1 cellular context compared by ENCODE assay signal in genomic region chr1:32886012-32886827, GRCh38.
TF ChIP-seq lines count a peak whose summit lies in the region.

HPCA (plus strand) TSS chr1:32886491; CDS start chr1:32888899, 2,408 bp downstream.

TF ChIP-seq in HepG2, 621 proteins besides CTCF, POLR2A, EP300 and RAD21 (continued from another document and continues in another):
- TF ChIP-seq HDAC6 (IDR thresholded peaks at IDR 0.05; ENCODE audit: low read depth, low read length) (no peak), MIER3 (CRISPR knock-in tag; IDR thresholded peaks at IDR 0.05; ENCODE audit: borderline replicate concordance) (peak; percentile 93), ZNF460 (CRISPR knock-in tag; IDR thresholded peaks at IDR 0.05; ENCODE audit: borderline replicate concordance) (no peak), ZBTB20 (CRISPR knock-in tag; IDR thresholded peaks at IDR 0.05; ENCODE audit: borderline replicate concordance, low read depth) (peak; percentile 95; the same call in 1 of the 2 replicates), NFE2L1 (CRISPR knock-in tag; IDR thresholded peaks at IDR 0.05; ENCODE audit: borderline replicate concordance) (0 out of 2 replicates have a peak, but pooled peaks have one; percentile 58), ZNF724P (CRISPR knock-in tag; IDR thresholded peaks at IDR 0.05; ENCODE audit: borderline replicate concordance) (peak; percentile 93; the same call in 1 of the 2 replicates), ZSCAN22 (CRISPR knock-in tag; IDR thresholded peaks at IDR 0.05) (peak; percentile 68; the same call in 1 of the 2 replicates), ZNF503 (CRISPR knock-in tag; IDR thresholded peaks at IDR 0.05) (peak; percentile 90), ESRRA (CRISPR knock-in tag; IDR thresholded peaks at IDR 0.05; ENCODE audit: low read depth) (peak; percentile 70; the same call in 1 of the 2 replicates), POGK (CRISPR knock-in tag; conservative IDR thresholded peaks at IDR 0.05) (peak; percentile 98), GPBP1L1 (CRISPR knock-in tag; IDR thresholded peaks at IDR 0.05) (no peak), TBL1XR1 (IDR thresholded peaks at IDR 0.05; ENCODE audit: borderline replicate concordance, low read length, partially characterized antibody) (peak; percentile 42), ARNTL (CRISPR knock-in tag; IDR thresholded peaks at IDR 0.05) (peak; percentile 90), ATM (IDR thresholded peaks at IDR 0.05; ENCODE audit: borderline replicate concordance) (no peak), ZNF10 (CRISPR knock-in tag; IDR thresholded peaks at IDR 0.05; ENCODE audit: borderline replicate concordance, low read depth) (no peak), CHD4 (IDR thresholded peaks at IDR 0.05; ENCODE audit: borderline replicate concordance, low read length) (no peak), ZBTB25 (CRISPR knock-in tag; IDR thresholded peaks at IDR 0.05) (peak; percentile 98), ZNF451 (CRISPR knock-in tag; IDR thresholded peaks at IDR 0.05) (peak; percentile 98), TRIM24 (CRISPR knock-in tag; IDR thresholded peaks at IDR 0.05) (no peak), ARID4A (CRISPR knock-in tag; IDR thresholded peaks at IDR 0.05; ENCODE audit: borderline replicate concordance) (peak; percentile 93), MXD1 (CRISPR knock-in tag; IDR thresholded peaks at IDR 0.05) (peak; percentile 97), ZNF556 (CRISPR knock-in tag; IDR thresholded peaks at IDR 0.05; ENCODE audit: borderline replicate concordance) (peak; percentile 34; the same call in 1 of the 2 replicates), ZNF30 (CRISPR knock-in tag; IDR thresholded peaks at IDR 0.05) (peak; percentile 98), FOXM1 (CRISPR knock-in tag; IDR thresholded peaks at IDR 0.05) (peak; percentile 79; the same call in 1 of the 2 replicates), CREBL2 (CRISPR knock-in tag; IDR thresholded peaks at IDR 0.05; ENCODE audit: borderline replicate concordance) (peak; percentile 89), NR2F1 (CRISPR knock-in tag; IDR thresholded peaks at IDR 0.05) (no peak), ZBTB26 (CRISPR knock-in tag; IDR thresholded peaks at IDR 0.05; ENCODE audit: borderline replicate concordance) (peak; percentile 95), HNRNPLL (IDR thresholded peaks at IDR 0.05; ENCODE audit: low read depth, low read length, poor library complexity, severe bottlenecking) (peak; percentile 32), ZNF3 (CRISPR knock-in tag; IDR thresholded peaks at IDR 0.05) (peak; percentile 85; the same call in 1 of the 2 replicates), ERF (CRISPR knock-in tag; IDR thresholded peaks at IDR 0.05) (peak; percentile 99), ZNF576 (CRISPR knock-in tag; IDR thresholded peaks at IDR 0.05) (0 out of 2 replicates have a peak, but pooled peaks have one; percentile 72), PRDM15 (CRISPR knock-in tag; IDR thresholded peaks at IDR 0.05) (peak; percentile 80), HOXD1 (CRISPR knock-in tag; IDR thresholded peaks at IDR 0.05) (peak; percentile 98), ZNF609 (CRISPR knock-in tag; IDR thresholded peaks at IDR 0.05; ENCODE audit: borderline replicate concordance) (no peak), ZNF713 (CRISPR knock-in tag; IDR thresholded peaks at IDR 0.05) (no peak), ZFY (CRISPR knock-in tag; IDR thresholded peaks at IDR 0.05) (peak; percentile 48; the same call in 1 of the 2 replicates)
